ENCODE assay signal across 1 cellular context in the genomic region with DNA sequence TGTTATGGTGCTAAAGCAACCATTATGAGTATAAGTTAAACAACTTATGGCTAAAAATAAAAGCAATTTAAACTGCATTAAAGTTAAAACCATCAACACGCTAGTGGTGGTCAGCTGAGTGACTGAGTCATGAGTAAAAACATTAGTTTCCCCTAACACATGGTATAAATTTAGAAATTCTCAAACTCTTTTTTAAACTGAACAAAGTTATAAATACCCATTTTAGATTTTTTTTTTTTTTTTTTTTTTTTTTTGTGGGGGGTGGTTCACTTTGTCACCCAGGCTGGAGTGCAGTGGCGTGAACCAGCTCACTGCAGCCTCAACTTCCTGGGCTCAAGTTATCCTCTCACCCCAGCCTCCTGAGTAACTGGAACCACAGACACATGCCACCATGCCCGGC.
A peak's percentile ranks its signal among the peaks of the same experiment; 100 is the strongest.
TF ChIP-seq lines count a peak whose summit lies in the region.

No MANE protein-coding gene starts in this region.

TF ChIP-seq in GM12878, 131 proteins besides CTCF, POLR2A, EP300 and RAD21 (continued from another document):
- TF ChIP-seq, protein P1, sequence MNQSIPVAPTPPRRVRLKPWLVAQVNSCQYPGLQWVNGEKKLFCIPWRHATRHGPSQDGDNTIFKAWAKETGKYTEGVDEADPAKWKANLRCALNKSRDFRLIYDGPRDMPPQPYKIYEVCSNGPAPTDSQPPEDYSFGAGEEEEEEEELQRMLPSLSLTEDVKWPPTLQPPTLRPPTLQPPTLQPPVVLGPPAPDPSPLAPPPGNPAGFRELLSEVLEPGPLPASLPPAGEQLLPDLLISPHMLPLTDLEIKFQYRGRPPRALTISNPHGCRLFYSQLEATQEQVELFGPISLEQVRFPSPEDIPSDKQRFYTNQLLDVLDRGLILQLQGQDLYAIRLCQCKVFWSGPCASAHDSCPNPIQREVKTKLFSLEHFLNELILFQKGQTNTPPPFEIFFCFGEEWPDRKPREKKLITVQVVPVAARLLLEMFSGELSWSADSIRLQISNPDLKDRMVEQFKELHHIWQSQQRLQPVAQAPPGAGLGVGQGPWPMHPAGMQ (IDR thresholded peaks at IDR 0.05; ENCODE audit: borderline replicate concordance) = no peak
- TF ChIP-seq MAX (IDR thresholded peaks at IDR 0.05; ENCODE audit: low read depth, low read length) = no peak
- peak; percentile 29; the same call in 1 of the 2 replicates for TF ChIP-seq JUNB (IDR thresholded peaks at IDR 0.05)
- TF ChIP-seq MTA2 (IDR thresholded peaks at IDR 0.05; ENCODE audit: low read depth) = peak; percentile 35; the same call in 1 of the 2 replicates
- TF ChIP-seq POLR2AphosphoS5 (IDR thresholded peaks at IDR 0.05; ENCODE audit: low read length) = no peak
- no peak for TF ChIP-seq PBX3 (IDR thresholded peaks at IDR 0.05; ENCODE audit: insufficient replicate concordance, low read depth, low read length)
- 0 out of 2 replicates have a peak, but pooled peaks have one; percentile 17 for TF ChIP-seq NFIC (IDR thresholded peaks at IDR 0.05; ENCODE audit: low read depth, low read length)
- TF ChIP-seq, protein P2, sequence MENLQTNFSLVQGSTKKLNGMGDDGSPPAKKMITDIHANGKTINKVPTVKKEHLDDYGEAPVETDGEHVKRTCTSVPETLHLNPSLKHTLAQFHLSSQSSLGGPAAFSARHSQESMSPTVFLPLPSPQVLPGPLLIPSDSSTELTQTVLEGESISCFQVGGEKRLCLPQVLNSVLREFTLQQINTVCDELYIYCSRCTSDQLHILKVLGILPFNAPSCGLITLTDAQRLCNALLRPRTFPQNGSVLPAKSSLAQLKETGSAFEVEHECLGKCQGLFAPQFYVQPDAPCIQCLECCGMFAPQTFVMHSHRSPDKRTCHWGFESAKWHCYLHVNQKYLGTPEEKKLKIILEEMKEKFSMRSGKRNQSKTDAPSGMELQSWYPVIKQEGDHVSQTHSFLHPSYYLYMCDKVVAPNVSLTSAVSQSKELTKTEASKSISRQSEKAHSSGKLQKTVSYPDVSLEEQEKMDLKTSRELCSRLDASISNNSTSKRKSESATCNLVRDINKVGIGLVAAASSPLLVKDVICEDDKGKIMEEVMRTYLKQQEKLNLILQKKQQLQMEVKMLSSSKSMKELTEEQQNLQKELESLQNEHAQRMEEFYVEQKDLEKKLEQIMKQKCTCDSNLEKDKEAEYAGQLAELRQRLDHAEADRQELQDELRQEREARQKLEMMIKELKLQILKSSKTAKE (IDR thresholded peaks at IDR 0.05; ENCODE audit: low read depth, poor library complexity, severe bottlenecking) = peak; percentile 66
- TF ChIP-seq, protein P3, sequence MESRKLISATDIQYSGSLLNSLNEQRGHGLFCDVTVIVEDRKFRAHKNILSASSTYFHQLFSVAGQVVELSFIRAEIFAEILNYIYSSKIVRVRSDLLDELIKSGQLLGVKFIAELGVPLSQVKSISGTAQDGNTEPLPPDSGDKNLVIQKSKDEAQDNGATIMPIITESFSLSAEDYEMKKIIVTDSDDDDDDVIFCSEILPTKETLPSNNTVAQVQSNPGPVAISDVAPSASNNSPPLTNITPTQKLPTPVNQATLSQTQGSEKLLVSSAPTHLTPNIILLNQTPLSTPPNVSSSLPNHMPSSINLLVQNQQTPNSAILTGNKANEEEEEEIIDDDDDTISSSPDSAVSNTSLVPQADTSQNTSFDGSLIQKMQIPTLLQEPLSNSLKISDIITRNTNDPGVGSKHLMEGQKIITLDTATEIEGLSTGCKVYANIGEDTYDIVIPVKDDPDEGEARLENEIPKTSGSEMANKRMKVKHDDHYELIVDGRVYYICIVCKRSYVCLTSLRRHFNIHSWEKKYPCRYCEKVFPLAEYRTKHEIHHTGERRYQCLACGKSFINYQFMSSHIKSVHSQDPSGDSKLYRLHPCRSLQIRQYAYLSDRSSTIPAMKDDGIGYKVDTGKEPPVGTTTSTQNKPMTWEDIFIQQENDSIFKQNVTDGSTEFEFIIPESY (IDR thresholded peaks at IDR 0.05) = no peak
- no peak for TF ChIP-seq ZNF274 (IDR thresholded peaks at IDR 0.05; ENCODE audit: insufficient read depth, insufficient read length)
- TF ChIP-seq IRF4 (IDR thresholded peaks at IDR 0.05; ENCODE audit: low read depth, low read length) = no peak
- peak; percentile 81 for TF ChIP-seq MEF2A (IDR thresholded peaks at IDR 0.05; ENCODE audit: insufficient read depth, low read depth, low read length)
TF ChIP-seq in GM12878: peak in this region for 9.
